In the genomic region with DNA sequence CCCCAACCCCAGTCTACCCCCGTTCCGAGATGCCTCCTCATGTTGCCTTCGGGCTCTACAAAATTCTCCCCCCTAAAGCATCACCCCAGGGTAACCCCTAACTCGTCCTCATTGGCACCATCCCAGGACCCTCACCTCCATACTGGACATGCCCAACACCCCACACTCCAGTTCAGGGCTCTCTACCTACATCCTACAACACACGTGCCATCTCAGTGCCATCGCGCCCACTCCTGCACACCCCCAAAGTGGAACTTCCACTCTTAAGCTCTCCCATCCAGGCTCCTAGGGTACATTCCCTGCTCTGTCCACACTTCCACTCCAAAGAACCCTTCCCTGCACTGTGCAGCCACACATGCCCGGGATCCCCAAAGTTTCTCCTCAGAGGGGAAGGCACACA, we compare ENCODE assay signal across 8 cellular contexts. TPM values are rescaled to one million over a fixed set of nuclear protein-coding genes. Genes with fewer than 3 reads are reported as not detected.
DNase-seq lines count a peak whose midpoint lies in the region; ATAC-seq and TF ChIP-seq lines count a peak whose summit lies in the region.

No MANE protein-coding gene starts in this region.

- H3K4me3 ChIP-seq in GM06990 (replicated peaks; ENCODE audit: low read depth, low read length) (peak overlapping the region; percentile 99), SU-DHL-6 (ENCODE audit: insufficient read depth, low read length, poor library complexity, severe bottlenecking) (peak overlapping the region; percentile 90), fibroblast of the aortic adventitia (ENCODE audit: low read depth, low read length) (peak overlapping the region; percentile 95), psoas muscle (peak overlapping the region; percentile 99)

- 13 to 18% (median 14%) methylated on average over 8 of the region's 8 CpGs for WGBS in psoas muscle, 3 donors

- H3K9me2 ChIP-seq in SU-DHL-6 (replicated peaks; ENCODE audit: insufficient read depth, low read length) = no peaks in the 10 kb centered on the region

- no peak for DNase-seq in GM06990 (ENCODE audit: extremely low read depth, insufficient read length)
- no peak for DNase-seq in fibroblast of the aortic adventitia (ENCODE audit: low read depth)
- no peak for DNase-seq in psoas muscle
- no peak for DNase-seq in NCI-H1694 treated with DMSO at 0.1 percent for 48 hours (lab: John Stamatoyannopoulos, UW)
- no peak for DNase-seq in dermis blood vessel endothelial cell

- intact Hi-C loops in psoas muscle (cut with DNase I) = loop anchor here in 1 of 2 donors (5.0 kb wide), 1 partner anchor 43 kb away; no protein-coding TSS in a partner anchor

- H3K9me3 ChIP-seq in SU-DHL-6 (ENCODE audit: insufficient read depth, low read length) (no peaks in the 10 kb centered on the region), psoas muscle (no peaks in the 10 kb centered on the region)

- H2AFZ ChIP-seq in SU-DHL-6 (ENCODE audit: low read depth, low read length, severe bottlenecking) = no peak overlapping the region

- H3K27me3 ChIP-seq in GM06990 (replicated peaks; ENCODE audit: control insufficient read depth, insufficient read depth, low read length) (no peaks in the 10 kb centered on the region), SU-DHL-6 (ENCODE audit: low read length) (no peaks in the 10 kb centered on the region), psoas muscle (ENCODE audit: insufficient read depth in 3 of 3, low read length in 2 of 3) (no peaks in the 10 kb centered on the region)

- H3K27ac ChIP-seq in SU-DHL-6 (ENCODE audit: low read depth, low read length) (peak overlapping the region; percentile 37), psoas muscle (peak overlapping the region; percentile 95)

- peaks cover 7% of the 10 kb centered on the region; the same call in 1 of the 2 replicates for H3K36me3 ChIP-seq in GM06990 (ENCODE audit: control insufficient read depth, insufficient read depth, low read length)
- no peaks in the 10 kb centered on the region for H3K36me3 ChIP-seq in SU-DHL-6 (ENCODE audit: low read length)
- H3K36me3 ChIP-seq in psoas muscle (ENCODE audit: insufficient read depth in 1 of 2, low read depth in 1 of 2) = peaks cover 0 to 20% of the 10 kb centered on the region in 2 donors

- peaks cover 50% of the 10 kb centered on the region for H3K4me1 ChIP-seq in psoas muscle

- peak overlapping the region; percentile 99 for H3K9ac ChIP-seq in SU-DHL-6 (ENCODE audit: low read length)

- peaks cover 5% of the 10 kb centered on the region; the same call in 1 of the 2 replicates for H3F3A ChIP-seq in SU-DHL-6 (ENCODE audit: insufficient read depth)

- TF ChIP-seq CTCF in GM06990 (IDR thresholded peaks at IDR 0.05; ENCODE audit: insufficient read depth, low read length, poor library complexity, severe bottlenecking) (no peak), SU-DHL-6 (IDR thresholded peaks at IDR 0.05; ENCODE audit: insufficient read depth, low read length, poor library complexity, severe bottlenecking) (no peak), fibroblast of the aortic adventitia (IDR thresholded peaks at IDR 0.05; ENCODE audit: insufficient read depth, low read length) (no peak), psoas muscle (IDR thresholded peaks at IDR 0.05) (no peak)

- peaks cover 65% of the 10 kb centered on the region for H3K79me2 ChIP-seq in SU-DHL-6 (ENCODE audit: insufficient read depth, low read length)

- H3K4me2 ChIP-seq in SU-DHL-6 (ENCODE audit: low read depth, low read length, poor library complexity, severe bottlenecking) = peak overlapping the region; percentile 95

- H4K20me1 ChIP-seq in SU-DHL-6 (ENCODE audit: low read depth, low read length) = no peaks in the 10 kb centered on the region; the same call in 1 of the 2 replicates

- ATAC-seq in psoas muscle (peak in 2 of 4 donors; percentile 8 to 13), HG03442 (IDR thresholded peaks at IDR 0.05; ENCODE audit: unreplicated experiment) (no peak), HG02981 (IDR thresholded peaks at IDR 0.05; ENCODE audit: unreplicated experiment) (no peak)

RNA-seq across cellular contexts. Expression of a gene that starts 0.8 kb away (rescaled TPM):
- total RNA-seq in fibroblast of the aortic adventitia (ENCODE audit: low replicate concordance) = 11.8 and 13.2 TPM in 2 replicates
- 10 to 100 TPM; 14.4 to 24.5 (median 20.3) TPM for total RNA-seq in psoas muscle
- 10 to 100 TPM; 11.6 to 15.0 (median 13.1) TPM for polyA plus RNA-seq in psoas muscle
- 16.7 and 21.5 TPM in 2 replicates for total RNA-seq in dermis blood vessel endothelial cell

RNA-seq across cellular contexts. Expression of a gene that starts 1.2 kb away (rescaled TPM):
- total RNA-seq in fibroblast of the aortic adventitia (ENCODE audit: low replicate concordance) (45.3 and 45.9 TPM in 2 replicates), psoas muscle (10 to 100 TPM; 28.6 to 72.3 (median 40.6) TPM), dermis blood vessel endothelial cell (90.9 and 135 TPM in 2 replicates)
- polyA plus RNA-seq in psoas muscle = 10 to 100 TPM; 45.2 to 53.9 (median 46.2) TPM

RNA-seq across cellular contexts. Expression of a gene that starts 28.1 kb away (rescaled TPM):
- total RNA-seq in fibroblast of the aortic adventitia (ENCODE audit: low replicate concordance) (8.0 and 9.7 TPM in 2 replicates), psoas muscle (1 to 10 TPM; 6.3 to 9.1 (median 8.1) TPM), dermis blood vessel endothelial cell (84.2 and 135 TPM in 2 replicates)
- 1 to 10 TPM; 4.0 to 6.9 (median 4.8) TPM for polyA plus RNA-seq in psoas muscle

RNA-seq across cellular contexts. Expression of a gene that starts 43.4 kb away (rescaled TPM):
- total RNA-seq in fibroblast of the aortic adventitia (ENCODE audit: low replicate concordance) (84.1 and 158 TPM in 2 replicates), psoas muscle (10 to 100 TPM in 1 of 4 donors, 1 to 10 TPM in 3; 5.4 to 12.6 (median 8.2) TPM), dermis blood vessel endothelial cell (66.9 and 76.2 TPM in 2 replicates)
- 10 to 100 TPM in 1 of 3 donors, 1 to 10 TPM in 2; 3.2 to 10.3 (median 3.4) TPM for polyA plus RNA-seq in psoas muscle
